In the genomic region with DNA sequence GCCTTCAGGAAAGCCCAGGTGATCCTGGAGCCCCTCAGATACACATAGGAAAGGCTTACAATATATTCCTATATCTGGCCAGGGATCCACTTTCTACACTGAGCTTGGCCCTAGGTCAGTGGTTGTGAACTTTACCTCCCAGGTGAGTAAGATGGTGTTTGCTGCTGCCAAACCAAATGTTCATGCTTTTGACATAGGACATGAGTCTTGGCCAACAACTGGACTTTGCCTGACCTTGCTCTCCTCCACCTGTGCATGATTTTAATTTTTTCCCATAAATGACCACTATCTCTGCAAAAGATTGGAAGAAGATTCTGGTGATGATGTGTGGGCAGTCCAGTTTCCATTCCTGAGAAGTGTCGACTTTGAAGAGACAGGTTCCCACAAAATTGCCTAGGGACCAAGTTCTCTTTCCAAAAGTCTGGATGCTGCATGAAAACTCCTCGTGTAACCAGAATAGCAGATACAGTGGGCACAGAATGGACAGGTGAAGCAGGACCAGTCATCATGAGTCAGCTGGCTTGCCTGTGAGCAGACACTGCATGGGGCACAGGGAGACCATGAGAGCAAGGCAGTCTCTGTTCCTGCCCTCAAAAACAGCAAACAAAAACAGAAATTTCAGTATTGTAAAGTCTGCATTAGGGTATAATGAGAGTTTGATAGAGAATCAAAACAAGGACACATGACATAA, we compare ENCODE assay signal across 18 cellular contexts.
DNase-seq lines count a peak whose midpoint lies in the region; ATAC-seq, FAIRE-seq and TF ChIP-seq lines count a peak whose summit lies in the region.
"Had no signal": no experiment of that assay in that cellular context is flagged by ENCODE, and none has a peak within 500 bp of the region (broad histone marks: within the 10 kb centered on the region; RNA-seq: fewer than 3 reads in every experiment).

No MANE protein-coding gene starts in this region.

- POLR2A ChIA-PET in HepG2 (lab: Yijun Ruan, JAX), result no interaction called here
- POLR2A ChIA-PET in OCI-LY7 (lab: Charles Lee), result interaction anchor here (0.9 kb wide), 1 partner anchor 52 kb away, joined by 3 read pairs; no protein-coding TSS in a partner anchor

- CTCF ChIA-PET in HepG2 (lab: Yijun Ruan, JAX; ENCODE audit: low intra/inter-chr PET ratio, low total read pairs) (no interaction called here), OCI-LY7 (lab: Charles Lee; ENCODE audit: unreplicated experiment) (no interaction called here)

- no peak for ATAC-seq in HepG2
- ATAC-seq: GM23338 had no signal

- H3K9ac ChIP-seq in liver (ENCODE audit: low read depth in 1 of 2, low read length in 2 of 2) (no peak overlapping the region), HepG2 (ENCODE audit: insufficient read depth, low read depth, low read length) (no peak overlapping the region), endodermal cell (ENCODE audit: extremely low read depth, low read length, poor library complexity, severe bottlenecking) (no peak overlapping the region)

- no peak for TF ChIP-seq CTCF in liver (IDR thresholded peaks at IDR 0.05; ENCODE audit: low read depth, low read length, missing input control)
- no peak for TF ChIP-seq CTCF in HepG2 (CRISPR knock-in tag; IDR thresholded peaks at IDR 0.05)
- peak; percentile 40 for TF ChIP-seq CTCF in OCI-LY7 (conservative IDR thresholded peaks at IDR 0.05; ENCODE audit: low read length)
- no peak for TF ChIP-seq CTCF in endodermal cell (conservative IDR thresholded peaks at IDR 0.05)

- H3K27ac Mint-ChIP-seq in endodermal cell, result no peak overlapping the region
- H3K27ac Mint-ChIP-seq: B cell; CD4-positive, alpha-beta T cell; GM23338 had no signal

- H3K9me2 ChIP-seq in OCI-LY7 (ENCODE audit: insufficient read depth, low read length), result no peaks in the 10 kb centered on the region

- no peaks in the 10 kb centered on the region for H3K9me3 Mint-ChIP-seq in endodermal cell
- H3K9me3 Mint-ChIP-seq: CD4-positive, alpha-beta T cell had no signal

- no peaks in the 10 kb centered on the region for H3K36me3 Mint-ChIP-seq in endodermal cell (ENCODE audit: low read depth)

- in situ Hi-C loops in HepG2 (cut with HindIII; ENCODE audit: extremely low pct_ligation_motif_present, low pct_unique_long_range_greater_than_20kb), result no loop called here

- H3K36me3 ChIP-seq in liver (ENCODE audit: control insufficient read depth in 4 of 4, insufficient read depth in 3 of 4, low read depth in 1 of 4, low read length in 3 of 4) (no peaks in the 10 kb centered on the region), HepG2 (replicated peaks in 1 of 2; ENCODE audit: control insufficient read depth in 1 of 2, insufficient read depth in 2 of 2, low read length in 2 of 2) (no peaks in the 10 kb centered on the region), OCI-LY7 (ENCODE audit: insufficient read depth, low read length) (peaks cover 13% of the 10 kb centered on the region), endodermal cell (ENCODE audit: control insufficient read depth, insufficient read depth, low read length) (no peaks in the 10 kb centered on the region)

- H2AFZ ChIP-seq in HepG2 (ENCODE audit: low read length) (no peak overlapping the region), OCI-LY7 (ENCODE audit: low read length) (peak overlapping the region; percentile 60; the same call in 1 of the 2 replicates)
- H2AFZ ChIP-seq: GM23338 had no signal

- no peaks in the 10 kb centered on the region for H3K4me1 Mint-ChIP-seq in endodermal cell
- H3K4me1 Mint-ChIP-seq: GM23338 had no signal

- no peak overlapping the region for H3K4me2 ChIP-seq in HepG2 (ENCODE audit: low read depth, low read length)
- peak overlapping the region; percentile 69 for H3K4me2 ChIP-seq in OCI-LY7 (ENCODE audit: low read length)
- H3K4me2 ChIP-seq: GM23338 had no signal

- no peaks in the 10 kb centered on the region for H3K9me3 ChIP-seq in liver (ENCODE audit: control insufficient read depth in 4 of 4, low read length in 3 of 4)
- peaks cover 15% of the 10 kb centered on the region for H3K9me3 ChIP-seq in HepG2 (ENCODE audit: low read length)
- H3K9me3 ChIP-seq in OCI-LY7 (ENCODE audit: low read length), result peaks cover 25% of the 10 kb centered on the region; the same call in 1 of the 2 replicates
- H3K9me3 ChIP-seq in endodermal cell (ENCODE audit: control insufficient read depth, low read length), result no peaks in the 10 kb centered on the region

- intact Hi-C loops in HepG2 (cut with micrococcal nuclease; ENCODE audit: unreplicated experiment), result no loop called here
- intact Hi-C loops in OCI-LY7 (cut with micrococcal nuclease; ENCODE audit: unreplicated experiment), result loop anchor here (5.0 kb wide), 1 partner anchor 93 kb away; no protein-coding TSS in a partner anchor

- TF ChIP-seq RAD21 in liver (IDR thresholded peaks at IDR 0.05), result peak; percentile 31 to 43
- no peak for TF ChIP-seq RAD21 in HepG2 (CRISPR knock-in tag; IDR thresholded peaks at IDR 0.05)

- no peak for FAIRE-seq in HepG2 (lab: Jason Lieb, UNC)
- FAIRE-seq: GM12892 had no signal

- no peak overlapping the region for H3K4me3 ChIP-seq in liver (ENCODE audit: low read depth in 1 of 3, low read length in 3 of 3)
- no peak overlapping the region for H3K4me3 ChIP-seq in HepG2 (replicated peaks in 1 of 3; ENCODE audit: insufficient read depth in 1 of 3, low read depth in 2 of 3, low read length in 3 of 3)
- H3K4me3 ChIP-seq in OCI-LY7 (ENCODE audit: low read depth, low read length, poor library complexity, severe bottlenecking), result peak overlapping the region; percentile 46
- no peak overlapping the region for H3K4me3 ChIP-seq in endodermal cell (ENCODE audit: low read length)
- H3K4me3 ChIP-seq: GM23338 had no signal

- BruUV-seq in HepG2 (replicated peaks; lab: Mats Ljungman, UMichigan) (no TSS peak), OCI-LY7 (replicated peaks; lab: Mats Ljungman, UMichigan) (no TSS peak)

- H3K27ac ChIP-seq in liver (ENCODE audit: low read depth in 1 of 2, low read length in 2 of 2) (peak overlapping the region in 1 of 2 donors; percentile 9), HepG2 (ENCODE audit: extremely low read length, insufficient read depth, low read length) (no peak overlapping the region), OCI-LY7 (ENCODE audit: low read depth, low read length, poor library complexity, severe bottlenecking) (peak overlapping the region; percentile 70), endodermal cell (ENCODE audit: low read depth, low read length) (no peak overlapping the region)

- H4K20me1 ChIP-seq in HepG2 (ENCODE audit: insufficient read depth, low read length) (no peaks in the 10 kb centered on the region), OCI-LY7 (ENCODE audit: insufficient read depth, low read length) (no peaks in the 10 kb centered on the region)

- H3K79me2 ChIP-seq in HepG2 (ENCODE audit: insufficient read depth, low read length), result no peaks in the 10 kb centered on the region
- H3K79me2 ChIP-seq in OCI-LY7 (ENCODE audit: insufficient read depth, low read depth, low read length), result no peaks in the 10 kb centered on the region

- no peak for DNase-seq in HepG2 (ENCODE audit: low spot score)
- no peak for DNase-seq in OCI-LY7 (ENCODE audit: low spot score)
- peak; percentile 66 for DNase-seq in kidney tubule cell (ENCODE audit: low spot score)
- DNase-seq in renal cortical epithelial cell (ENCODE audit: low read depth), result peak; percentile 25
- DNase-seq in activated T-cell treated with anti-CD3 and anti-CD28 coated beads, Interleukin-2, amount 50 U/mL, for 1 hour, result no peak
- DNase-seq in endodermal cell, result no peak
- no peak for DNase-seq in HuH-7.5 (ENCODE audit: low spot score)
- DNase-seq: ACHN; C1 segment of cervical spinal cord; Calu3; CD4-positive, alpha-beta T cell; DMS 273 treated with DMSO at 0.1 percent for 48 hours; EL; GDM1 had no signal

- no peak overlapping the region for H3K4me3 Mint-ChIP-seq in endodermal cell
- H3K4me3 Mint-ChIP-seq: B cell; CD4-positive, alpha-beta T cell; GM23338 had no signal

- TF ChIP-seq EP300 in HepG2 (IDR thresholded peaks at IDR 0.05; ENCODE audit: low read depth in 2 of 2, low read length in 2 of 2) (no peak), HepG2 (CRISPR knock-in tag; IDR thresholded peaks at IDR 0.05; ENCODE audit: borderline replicate concordance) (no peak)

- H3K27me3 Mint-ChIP-seq in endodermal cell (ENCODE audit: insufficient read depth), result peaks cover 4% of the 10 kb centered on the region
- H3K27me3 Mint-ChIP-seq: B cell; CD4-positive, alpha-beta T cell had no signal

- no peak for TF ChIP-seq POLR2A in HepG2 (IDR thresholded peaks at IDR 0.05; ENCODE audit: insufficient read depth in 1 of 2, low read depth in 2 of 2, low read length in 2 of 2)

- 33% methylated on average over 2 of the region's 2 CpGs for WGBS in liver
- WGBS in HepG2 (ENCODE audit: low lambda C conversion rate), result 0% methylated on average over 2 of the region's 2 CpGs
- 89 to 91% methylated on average over 2 of the region's 2 CpGs for WGBS in endodermal cell (ENCODE audit: insufficient coverage in 1 of 2, insufficient read length in 1 of 2), 2 experiments

- no peaks in the 10 kb centered on the region for H3K27me3 ChIP-seq in liver (ENCODE audit: control insufficient read depth in 4 of 4, insufficient read depth in 4 of 4, low read length in 3 of 4)
- no peaks in the 10 kb centered on the region for H3K27me3 ChIP-seq in HepG2 (ENCODE audit: control insufficient read depth in 1 of 2, insufficient read depth in 2 of 2, low read length in 2 of 2)
- H3K27me3 ChIP-seq in endodermal cell (ENCODE audit: control insufficient read depth, insufficient read depth, low read length, poor library complexity, severe bottlenecking), result no peaks in the 10 kb centered on the region

- H3K4me1 ChIP-seq in liver (ENCODE audit: control insufficient read depth in 4 of 4, insufficient read depth in 4 of 4, low read length in 3 of 4) (peaks cover 3 to 12% (median 7%) of the 10 kb centered on the region in 4 donors), HepG2 (ENCODE audit: insufficient read depth, low read length) (no peaks in the 10 kb centered on the region), OCI-LY7 (ENCODE audit: insufficient read depth, low read length, poor library complexity, severe bottlenecking) (peaks cover 47% of the 10 kb centered on the region), endodermal cell (ENCODE audit: control insufficient read depth, insufficient read depth, low read length) (no peaks in the 10 kb centered on the region)

TF ChIP-seq in liver, 16 proteins besides CTCF, POLR2A, EP300 and RAD21 (continues in another document):
- no peak for TF ChIP-seq NR2F2 (IDR thresholded peaks at IDR 0.05)
- peak; percentile 50 for TF ChIP-seq FOXA1 (IDR thresholded peaks at IDR 0.05)
- TF ChIP-seq, protein P1, sequence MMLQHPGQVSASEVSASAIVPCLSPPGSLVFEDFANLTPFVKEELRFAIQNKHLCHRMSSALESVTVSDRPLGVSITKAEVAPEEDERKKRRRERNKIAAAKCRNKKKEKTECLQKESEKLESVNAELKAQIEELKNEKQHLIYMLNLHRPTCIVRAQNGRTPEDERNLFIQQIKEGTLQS (IDR thresholded peaks at IDR 0.05), result no peak
- peak; percentile 63 for TF ChIP-seq FOXA2 (IDR thresholded peaks at IDR 0.05)

TF ChIP-seq in HepG2, 621 proteins besides CTCF, POLR2A, EP300 and RAD21 (continues in another document):
- TF ChIP-seq JARID2 (CRISPR knock-in tag; IDR thresholded peaks at IDR 0.05; ENCODE audit: insufficient replicate concordance) (no peak), MIER3 (CRISPR knock-in tag; IDR thresholded peaks at IDR 0.05; ENCODE audit: borderline replicate concordance) (no peak)

Comparison
In these comparisons a context has a peak if more than half of its experiments do, and no peak if none do; other contexts are left out.
1. DNase-seq: peak in kidney tubule cell (single experiment) and renal cortical epithelial cell (single experiment); none in HepG2 (single experiment), OCI-LY7 (single experiment), activated T-cell treated with anti-CD3 and anti-CD28 coated beads, Interleukin-2, amount 50 U/mL, for 1 hour (single experiment), endodermal cell (single experiment) and HuH-7.5 (single experiment).